7 cellular contexts compared by ENCODE assay signal in genomic region chr2:40281021-40281940, GRCh38.
DNase-seq lines count a peak whose midpoint lies in the region; ATAC-seq and TF ChIP-seq lines count a peak whose summit lies in the region.

No MANE protein-coding gene starts in this region.

- intact Hi-C loops in transverse colon (cut with DNase I; ENCODE audit: low total_unique reads), result loop anchor here (5.0 kb wide), 1 partner anchor 171 kb away; the partner anchor contains the start of gene SLC8A1

- no peaks in the 10 kb centered on the region for H3K9me3 Mint-ChIP-seq in IgD-negative memory B cell

- 36 to 65% methylated on average over 2 to 3 of the region's 3 CpGs for WGBS in transverse colon (ENCODE audit: low coverage in 1 of 2), 2 donors

- peak; percentile 70 for ATAC-seq in GM21390 (IDR thresholded peaks at IDR 0.05; ENCODE audit: unreplicated experiment)

- TF ChIP-seq POLR2A in transverse colon (IDR thresholded peaks at IDR 0.05), result no peak

- peak overlapping the region; percentile 59 to 80 (median 70) for H3K27ac ChIP-seq in transverse colon

- H3K27me3 Mint-ChIP-seq in IgD-negative memory B cell, result no peaks in the 10 kb centered on the region

- no peak for TF ChIP-seq EP300 in transverse colon (IDR thresholded peaks at IDR 0.05; ENCODE audit: low read depth)

- TF ChIP-seq CTCF in transverse colon (IDR thresholded peaks at IDR 0.05), result no peak

- H3K36me3 ChIP-seq in transverse colon, result no peaks in the 10 kb centered on the region

- H3K4me3 Mint-ChIP-seq in IgD-negative memory B cell, result peak overlapping the region in 3 of 4 donors; percentile 63 to 85 (median 78)

- H3K4me3 ChIP-seq in transverse colon, result no peak overlapping the region

- DNase-seq in foreskin melanocyte (peak; percentile 29), transverse colon (no peak), NCI-H510A treated with DMSO at 0.1 percent for 48 hours (lab: John Stamatoyannopoulos, UW) (no peak), HuH-7.5 (ENCODE audit: low spot score) (no peak), SW 1271 (lab: John Stamatoyannopoulos, UW) (no peak)

- in situ Hi-C loops in transverse colon (cut with MboI; ENCODE audit: low pct_ligation_motif_present in 1 of 4, low pct_unique_long_range_greater_than_20kb in 1 of 4, low sequenced_read_pairs in 3 of 4), result no loop called here

- no peaks in the 10 kb centered on the region for H3K9me3 ChIP-seq in transverse colon

- H3K4me1 ChIP-seq in transverse colon, result peaks cover 0 to 29% (median 2%) of the 10 kb centered on the region in 4 donors

- peaks cover 16 to 42% (median 19%) of the 10 kb centered on the region in 3 donors for H3K4me1 Mint-ChIP-seq in IgD-negative memory B cell

- no peaks in the 10 kb centered on the region for H3K36me3 Mint-ChIP-seq in IgD-negative memory B cell

- H3K27ac Mint-ChIP-seq in IgD-negative memory B cell, result no peak overlapping the region

- H3K27me3 ChIP-seq in transverse colon, result no peaks in the 10 kb centered on the region
